Comparison of ENCODE assay signal across 8 cellular contexts in the genomic region with DNA sequence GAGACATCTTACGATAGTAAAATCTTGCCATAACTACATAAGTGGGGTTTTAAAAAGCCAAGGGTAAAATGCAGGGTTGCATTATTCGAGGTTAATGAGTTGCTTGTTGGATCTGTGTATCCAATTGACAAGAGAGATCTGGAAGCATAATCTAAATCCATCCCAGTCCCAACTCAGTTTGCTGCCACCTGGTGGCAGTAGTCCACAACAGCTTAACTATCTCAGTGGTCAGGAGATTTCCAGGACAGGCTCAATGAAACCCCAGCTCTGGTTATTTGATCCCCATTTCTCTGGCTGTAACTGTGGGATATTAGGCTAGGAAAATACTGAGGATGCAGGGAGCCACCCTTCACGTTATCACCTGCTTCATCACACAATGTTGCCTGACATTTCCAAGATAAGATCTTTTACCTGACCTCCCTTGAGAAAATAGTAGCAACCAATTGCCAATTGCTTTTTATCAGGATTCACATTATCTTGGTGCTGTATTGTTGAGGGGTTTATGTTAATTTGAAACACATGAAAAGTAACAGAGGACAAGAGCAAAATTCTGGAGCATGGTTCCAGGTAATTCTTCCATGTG.
A peak's percentile ranks its signal among the peaks of the same experiment; 100 is the strongest.
DNase-seq lines count a peak whose midpoint lies in the region; FAIRE-seq and TF ChIP-seq lines count a peak whose summit lies in the region.

No MANE protein-coding gene starts in this region.

- H3K27me3 ChIP-seq in AG04450 (ENCODE audit: control insufficient read depth, insufficient read depth, low read length) (peaks cover 3% of the 10 kb centered on the region), parathyroid adenoma (ENCODE audit: control insufficient read depth, insufficient read depth, low read length) (no peaks in the 10 kb centered on the region)

- H3K9me3 ChIP-seq in AG04450 (ENCODE audit: control insufficient read depth, insufficient read depth, low read length) = no peaks in the 10 kb centered on the region
- no peaks in the 10 kb centered on the region for H3K9me3 ChIP-seq in parathyroid adenoma (ENCODE audit: control insufficient read depth, low read length)

- in situ Hi-C loops in GM13976 (cut with MboI; ENCODE audit: low sequenced_read_pairs, unreplicated experiment) = loop anchor here (10.0 kb wide), 1 partner anchor 58 kb away; no protein-coding TSS in a partner anchor

- no peaks in the 10 kb centered on the region for H3K36me3 ChIP-seq in parathyroid adenoma (ENCODE audit: control insufficient read depth, insufficient read depth, low read length)

- H3K4me3 ChIP-seq in AG04450 (ENCODE audit: low read depth, low read length) = no peak overlapping the region
- no peak overlapping the region for H3K4me3 ChIP-seq in parathyroid adenoma (ENCODE audit: low read depth, low read length)

- H3K27ac ChIP-seq in AG04450 (ENCODE audit: low read depth, low read length) = no peak overlapping the region
- H3K27ac ChIP-seq in parathyroid adenoma = no peak overlapping the region

- peak; percentile 80 for FAIRE-seq in HTR-8/SVneo (lab: Jason Lieb, UNC)

- H2AFZ ChIP-seq in parathyroid adenoma = peak overlapping the region; percentile 20

- DNase-seq in AG04450 (ENCODE audit: low read depth, low spot score) (peak; percentile 50), GM13976 (ENCODE audit: low spot score) (peak; percentile 59), HTR-8/SVneo (ENCODE audit: insufficient read length, low spot score) (peak; percentile 56), RPMI7951 (ENCODE audit: low read depth) (peak; percentile 47), glomerular endothelial cell (ENCODE audit: extremely low read depth, low read depth, low spot score) (peak; percentile 27), GM19240 (ENCODE audit: insufficient read length, low spot score) (no peak)
- peak; percentile 55 for DNase-seq in activated naive CD4-positive, alpha-beta T cell treated with Interleukin-2 at 50 U/mL for 16 hours

- H3K4me1 ChIP-seq in parathyroid adenoma = no peaks in the 10 kb centered on the region

- no peak overlapping the region for H3K4me2 ChIP-seq in parathyroid adenoma (ENCODE audit: low read length)

- POLR2A ChIA-PET in AG04450 (lab: Yijun Ruan, JAX) = no interaction called here

- CTCF ChIA-PET in AG04450 (lab: Charles Lee) = interaction anchor here (0.7 to 9.9 kb wide), 11 partner anchors 9 to 62 kb away, joined by 3 to 299 read pairs (median 8); no protein-coding TSS in a partner anchor

- TF ChIP-seq CTCF in AG04450 (IDR thresholded peaks at IDR 0.05; ENCODE audit: low read depth, low read length) = peak; percentile 89
- TF ChIP-seq CTCF in GM13976 (IDR thresholded peaks at IDR 0.05; ENCODE audit: borderline replicate concordance, control extremely low read depth, extremely low read depth, insufficient read depth, missing control alignments) = peak; percentile 64
- TF ChIP-seq CTCF in parathyroid adenoma (IDR thresholded peaks at IDR 0.05) = peak; percentile 60

- H3K9ac ChIP-seq in parathyroid adenoma = no peak overlapping the region

- no peaks in the 10 kb centered on the region for H3K79me2 ChIP-seq in parathyroid adenoma
